ENCODE assay signal across 8 cellular contexts in genomic region chr6:18387061-18387721, GRCh38. TPM values are rescaled to one million over a fixed set of nuclear protein-coding genes. Genes with fewer than 3 reads are reported as not detected.
DNase-seq lines count a peak whose midpoint lies in the region; ATAC-seq and TF ChIP-seq lines count a peak whose summit lies in the region.

Gene RNF144B (plus strand): TSS chr6:18387350. CDS start chr6:18399535, 12,185 bp downstream.

- H3K27ac ChIP-seq in dorsolateral prefrontal cortex: peak within 1 kb of the TSS in 42 of 59 donors; percentile 6 to 78 (median 43)
- H3K27ac ChIP-seq in right lobe of liver: peak within 1 kb of the TSS; percentile 80 to 88 (median 81)

- TF ChIP-seq POLR2A in right lobe of liver (IDR thresholded peaks at IDR 0.05): peak; percentile 95

- peak within 1 kb of the TSS; percentile 20 to 79 (median 63) for H3K4me3 ChIP-seq in dorsolateral prefrontal cortex
- peak within 1 kb of the TSS; percentile 45 to 67 (median 62) for H3K4me3 ChIP-seq in right lobe of liver

- H3K4me1 ChIP-seq in right lobe of liver: peaks cover 0 to 40% (median 8%) of the 10 kb centered on the region in 4 donors

- no peaks in the 10 kb centered on the region for H3K9me3 ChIP-seq in right lobe of liver

- H3K27me3 ChIP-seq in dorsolateral prefrontal cortex (peaks cover 0 to 18% (median 0%) of the 10 kb centered on the region in 45 donors), right lobe of liver (no peaks in the 10 kb centered on the region)

- DNase-seq in AML-193 (lab: John Stamatoyannopoulos, UW) (peak; percentile 89 to 93), NCI-H526 (lab: John Stamatoyannopoulos, UW) (peak; percentile 95 to 97), dorsolateral prefrontal cortex (peak; percentile 28 to 71 (median 60)), right lobe of liver (peak; percentile 94 to 96 (median 96))
- DNase-seq in activated CD4-positive, alpha-beta T cell treated with anti-CD3 and anti-CD28 coated beads, Interleukin-2, amount 50 U/mL, for 48 hours: peak; percentile 64 to 74
- peak; percentile 61 to 66 for DNase-seq in stimulated activated CD4-positive, alpha-beta T cell treated with anti-CD3 and anti-CD28 coated beads, Interleukin-4, amount 100 ng/mL, for 4 hours

- ATAC-seq in GM19328 (IDR thresholded peaks at IDR 0.05; ENCODE audit: unreplicated experiment) (peak; percentile 64), HG03460 (IDR thresholded peaks at IDR 0.05; ENCODE audit: unreplicated experiment) (peak; percentile 88), right lobe of liver (peak; percentile 86 to 95 (median 90))

- intact Hi-C loops in dorsolateral prefrontal cortex (cut with DNase I) (no loop called here), right lobe of liver (cut with DNase I) (no loop called here)

- TF ChIP-seq CTCF in dorsolateral prefrontal cortex (IDR thresholded peaks at IDR 0.05 in 54 of 56, conservative IDR thresholded peaks at IDR 0.05 in 2 of 56; ENCODE audit: low read depth in 1 of 56, partially characterized antibody in 56 of 56) (no peak), right lobe of liver (IDR thresholded peaks at IDR 0.05) (no peak)

- 2% methylated on average over 21 of the region's 40 CpGs for WGBS in right lobe of liver (ENCODE audit: insufficient coverage, low coverage, low lambda C conversion rate, missing lambda C conversion rate)

- no peaks in the 10 kb centered on the region for H3K36me3 ChIP-seq in right lobe of liver

RNA-seq across cellular contexts. Expression of gene RNF144B, which starts in this region (rescaled TPM):
- total RNA-seq in dorsolateral prefrontal cortex (10 to 100 TPM in 75 of 120 experiments, 1 to 10 TPM in 45; 4.7 to 33.9 (median 11.0) TPM), right lobe of liver (10 to 100 TPM in 3 of 6 experiments, 1 to 10 TPM in 3; 7.6 to 19.1 (median 10.2) TPM)

Comparison
In these comparisons a context has a peak if more than half of its experiments do, and no peak if none do; other contexts are left out.
1. Peak in every context shown above with its lines: DNase-seq, ATAC-seq, H3K4me3 ChIP-seq and H3K27ac ChIP-seq.